ENCODE assay signal across 18 cellular contexts in genomic region chr6:145036236-145036635, GRCh38.
"Had no signal": no experiment of that assay in that cellular context is flagged by ENCODE, and none has a peak within 500 bp of the region (broad histone marks: within the 10 kb centered on the region; RNA-seq: fewer than 3 reads in every experiment).

No MANE protein-coding gene starts in this region.

- H3K4me3 ChIP-seq: esophagus muscularis mucosa, gastroesophageal sphincter, sigmoid colon, skin epidermis, stomach, thoracic aorta, transverse colon had no signal

- ATAC-seq: gastroesophageal sphincter; stimulated activated naive B cell treated with anti-CD40 and anti-IgM and Interleukin-4, amounts not matched to agents 10 μg/mL and 1 μg/mL and 100 μg/mL, for 72 hours had no signal

- DNase-seq: effector memory CD4-positive, alpha-beta T cell; mesendoderm; naive B cell; sigmoid colon; stimulated activated CD4-positive, alpha-beta T cell treated with anti-CD3 and anti-CD28 coated beads, Interleukin-2, amount 100 ng/mL, for 24 hours; stimulated activated CD4-positive, alpha-beta T cell treated with anti-CD3 and anti-CD28 coated beads, Interleukin-4, amount 100 ng/mL, for 4 hours; stimulated activated naive B cell treated with anti-CD40 and anti-IgM and Interleukin-4, amounts not matched to agents 10 μg/mL and 1 μg/mL and 100 μg/mL, for 72 hours; stomach; substantia nigra; transverse colon had no signal

- H3K4me3 Mint-ChIP-seq: naive B cell; nephron; stimulated activated naive B cell treated with anti-CD40 and anti-IgM and Interleukin-4, amounts not matched to agents 10 μg/mL and 1 μg/mL and 100 μg/mL, for 72 hours had no signal

- H3K36me3 ChIP-seq: esophagus muscularis mucosa, gastroesophageal sphincter, neutrophil, sigmoid colon, stomach, thoracic aorta, transverse colon had no signal

- H3K4me1 Mint-ChIP-seq: naive B cell; stimulated activated naive B cell treated with anti-CD40 and anti-IgM and Interleukin-4, amounts not matched to agents 10 μg/mL and 1 μg/mL and 100 μg/mL, for 72 hours had no signal

- FAIRE-seq: endometrium, urothelium cell line had no signal

- H3K36me3 Mint-ChIP-seq: naive B cell; stimulated activated naive B cell treated with anti-CD40 and anti-IgM and Interleukin-4, amounts not matched to agents 10 μg/mL and 1 μg/mL and 100 μg/mL, for 72 hours had no signal

- H3K27ac Mint-ChIP-seq: naive B cell; nephron; stimulated activated naive B cell treated with anti-CD40 and anti-IgM and Interleukin-4, amounts not matched to agents 10 μg/mL and 1 μg/mL and 100 μg/mL, for 72 hours had no signal

- H3K27me3 ChIP-seq: esophagus muscularis mucosa, gastroesophageal sphincter, neutrophil, sigmoid colon, stomach, transverse colon had no signal

- H3K9me3 Mint-ChIP-seq: nephron had no signal
